2 cellular contexts compared by ENCODE assay signal in genomic region chr3:9198805-9199386, GRCh38.
TF ChIP-seq lines count a peak whose summit lies in the region.

No MANE protein-coding gene starts in this region.

TF ChIP-seq in H1, 55 proteins besides CTCF, POLR2A, EP300 and RAD21 (continued from another document):
- TF ChIP-seq USF2 (IDR thresholded peaks at IDR 0.05; ENCODE audit: low read length), result no peak
- TF ChIP-seq JUND (IDR thresholded peaks at IDR 0.05; ENCODE audit: low read length), result no peak
- no peak for TF ChIP-seq GABPA (IDR thresholded peaks at IDR 0.05; ENCODE audit: borderline replicate concordance, insufficient read depth, low read length)
- TF ChIP-seq NANOG (IDR thresholded peaks at IDR 0.05; ENCODE audit: insufficient read depth, low read depth, low read length, poor library complexity, severe bottlenecking), result no peak
- TF ChIP-seq RXRA (IDR thresholded peaks at IDR 0.05; ENCODE audit: insufficient read depth, low read depth, low read length), result no peak
- no peak for TF ChIP-seq E2F6 (IDR thresholded peaks at IDR 0.05)
- TF ChIP-seq CHD7 (IDR thresholded peaks at IDR 0.05; ENCODE audit: insufficient replicate concordance, low read length), result no peak
- no peak for TF ChIP-seq RBBP5 (IDR thresholded peaks at IDR 0.05; ENCODE audit: borderline replicate concordance, low read depth, low read length)
- no peak for TF ChIP-seq POU5F1 (IDR thresholded peaks at IDR 0.05; ENCODE audit: low read depth, low read length)
- TF ChIP-seq POLR2AphosphoS5 (IDR thresholded peaks at IDR 0.05; ENCODE audit: low read depth, low read length), result no peak
- no peak for TF ChIP-seq SIRT6 (IDR thresholded peaks at IDR 0.05; ENCODE audit: low read length)
- no peak for TF ChIP-seq EZH2 (IDR thresholded peaks at IDR 0.05; ENCODE audit: low read depth, low read length, severe bottlenecking)
- TF ChIP-seq TAF1 (IDR thresholded peaks at IDR 0.05; ENCODE audit: low read depth, low read length), result no peak
- no peak for TF ChIP-seq FOSL1 (IDR thresholded peaks at IDR 0.05; ENCODE audit: insufficient read depth, low read depth, low read length)
- no peak for TF ChIP-seq KDM5A (IDR thresholded peaks at IDR 0.05; ENCODE audit: low read length)
TF ChIP-seq in H1: peak in this region for 0.

TF ChIP-seq in neural cell, 6 proteins besides CTCF, POLR2A, EP300 and RAD21 (continued from another document):
- TF ChIP-seq REST (IDR thresholded peaks at IDR 0.05; ENCODE audit: borderline replicate concordance), result no peak
- TF ChIP-seq TAF1 (IDR thresholded peaks at IDR 0.05; ENCODE audit: low read depth), result no peak
- no peak for TF ChIP-seq MXI1 (conservative IDR thresholded peaks at IDR 0.05; ENCODE audit: poor library complexity, severe bottlenecking)
- no peak for TF ChIP-seq EZH2 (IDR thresholded peaks at IDR 0.05; ENCODE audit: borderline replicate concordance, insufficient read depth, low read length, poor library complexity, severe bottlenecking)
- TF ChIP-seq POLR2AphosphoS5 (IDR thresholded peaks at IDR 0.05), result no peak
